20 cellular contexts compared by ENCODE assay signal in genomic region chr2:98894331-98895000, GRCh38. TPM values are rescaled to one million over a fixed set of nuclear protein-coding genes. Genes with fewer than 3 reads are reported as not detected.
DNase-seq lines count a peak whose midpoint lies in the region; ATAC-seq, FAIRE-seq and TF ChIP-seq lines count a peak whose summit lies in the region.
"Had no signal": no experiment of that assay in that cellular context is flagged by ENCODE, and none has a peak within 500 bp of the region (broad histone marks: within the 10 kb centered on the region; RNA-seq: fewer than 3 reads in every experiment).

No MANE protein-coding gene starts in this region.

- H3K4me1 ChIP-seq in kidney (ENCODE audit: control insufficient read depth in 1 of 2, insufficient read depth in 1 of 2, low read depth in 1 of 2, low read length in 2 of 2) (no peaks in the 10 kb centered on the region), testis (no peaks in the 10 kb centered on the region)
- H3K4me1 ChIP-seq: BE2C, Caco-2 had no signal

- TF ChIP-seq CTCF in kidney (IDR thresholded peaks at IDR 0.05; ENCODE audit: borderline replicate concordance, extremely low read depth, insufficient read depth) (no peak), testis (IDR thresholded peaks at IDR 0.05) (no peak)

- FAIRE-seq in kidney (lab: Jason Lieb, UNC): no peak
- FAIRE-seq: A204.1, GM19239, H54 had no signal

- H3K9me3 ChIP-seq in kidney (ENCODE audit: control insufficient read depth in 1 of 2, low read length in 2 of 2): no peaks in the 10 kb centered on the region
- no peaks in the 10 kb centered on the region for H3K9me3 ChIP-seq in testis
- H3K9me3 ChIP-seq: BE2C, Caco-2 had no signal

- WGBS in testis, 2 donors: 90 to 92% methylated on average over 11 of the region's 11 CpGs

- DNase-seq in kidney (peak; percentile 3), sciatic nerve (ENCODE audit: low spot score) (peak; percentile 22), caudate nucleus (lab: John Stamatoyannopoulos, UW) (no peak), ACHN (no peak), testis (no peak), cerebellum (ENCODE audit: low spot score) (no peak)
- DNase-seq: BE2C; Caco-2; CD8-positive, alpha-beta memory T cell; DMS53; GF-D8 had no signal

- ATAC-seq in sciatic nerve: no peak
- ATAC-seq: HCT116 had no signal

- H3K9ac ChIP-seq in kidney (ENCODE audit: low read length in 2 of 2): no peak overlapping the region

- intact Hi-C loops in kidney (cut with DNase I) (no loop called here), sciatic nerve (cut with DNase I) (no loop called here), testis (cut with DNase I; ENCODE audit: low total_unique reads) (no loop called here)

- H3K27ac ChIP-seq in angular gyrus (ENCODE audit: low read depth, low read length) (peak overlapping the region; percentile 29), kidney (ENCODE audit: low read depth in 2 of 2, low read length in 2 of 2) (no peak overlapping the region), caudate nucleus (ENCODE audit: low read depth, low read length) (no peak overlapping the region), testis (no peak overlapping the region)
- H3K27ac ChIP-seq: C4-2B had no signal

- TF ChIP-seq POLR2A in testis (IDR thresholded peaks at IDR 0.05): no peak

- in situ Hi-C loops in ACHN (cut with HindIII; ENCODE audit: low pct_ligation_motif_present, low pct_unique_long_range_greater_than_20kb, low sequenced_read_pairs): no loop called here

- H3K4me3 ChIP-seq in kidney (ENCODE audit: low read length in 2 of 2): no peak overlapping the region
- no peak overlapping the region for H3K4me3 ChIP-seq in testis

- H3K27me3 ChIP-seq in testis: no peaks in the 10 kb centered on the region
- H3K27me3 ChIP-seq: BE2C had no signal

- no peaks in the 10 kb centered on the region for H3K36me3 ChIP-seq in kidney (ENCODE audit: control insufficient read depth in 1 of 2, insufficient read depth in 2 of 2, low read length in 2 of 2)
- H3K36me3 ChIP-seq in testis (ENCODE audit: low read depth, missing control alignments): no peaks in the 10 kb centered on the region
- H3K36me3 ChIP-seq: BE2C had no signal

RNA-seq across cellular contexts. Expression of gene CRACDL, which starts 41.6 kb away (rescaled TPM):
- total RNA-seq in kidney (14.8 TPM), sciatic nerve (12.4 TPM), testis (10 to 100 TPM; 29.1 to 30.4 TPM), cerebellum (2.9 TPM)
- polyA plus RNA-seq in kidney (ENCODE audit: insufficient read depth, low read depth, low replicate concordance) (4.3 TPM), testis (ENCODE audit: insufficient read depth, low read depth, low replicate concordance) (8.4 TPM)
- total RNA-seq: HT1080 had no signal
- polyA plus RNA-seq: AG04450, IgD-negative memory B cell had no signal

Comparison
In these comparisons a context has a peak if more than half of its experiments do, and no peak if none do; other contexts are left out.
1. DNase-seq: peak in kidney (single experiment) and sciatic nerve (single experiment); none in caudate nucleus (0 of 61), ACHN (single experiment), testis (single experiment) and cerebellum (single experiment).